ENCODE assay signal across 11 cellular contexts in the genomic region with DNA sequence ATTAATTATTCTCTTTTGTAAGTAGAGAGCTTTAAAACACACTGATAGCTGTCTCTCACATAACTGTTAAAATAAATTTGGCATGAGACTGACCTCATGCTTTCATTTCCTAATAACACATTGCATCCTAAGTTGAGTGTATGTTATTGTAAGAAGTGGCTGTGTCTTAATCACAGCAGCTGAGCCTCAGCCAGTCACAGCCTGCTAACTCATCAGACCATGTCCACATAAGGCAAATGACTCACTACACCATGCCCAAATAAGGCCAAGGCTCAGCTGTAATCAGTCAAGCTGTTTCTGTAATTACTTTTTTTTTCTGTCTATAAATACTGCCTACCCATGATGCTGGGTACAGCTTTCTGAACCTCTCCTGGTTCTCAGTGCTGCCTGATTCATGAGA.
DNase-seq lines count a peak whose midpoint lies in the region; ATAC-seq, FAIRE-seq and TF ChIP-seq lines count a peak whose summit lies in the region.
"Had no signal": no experiment of that assay in that cellular context is flagged by ENCODE, and none has a peak within 500 bp of the region (broad histone marks: within the 10 kb centered on the region; RNA-seq: fewer than 3 reads in every experiment).

No MANE protein-coding gene starts in this region.

- DNase-seq in EH (ENCODE audit: low read depth) (peak; percentile 35), HCEC 1CT (peak; percentile 93), MV-4-11 (lab: John Stamatoyannopoulos, UW) (peak; percentile 96), fibroblast of the aortic adventitia (ENCODE audit: low read depth) (peak; percentile 31), GM19238 (ENCODE audit: insufficient read length, low spot score) (no peak), GM12891 (ENCODE audit: insufficient read length, low spot score) (no peak), globus pallidus (ENCODE audit: low spot score) (no peak)
- DNase-seq: activated CD4-positive, alpha-beta T cell treated with anti-CD3 and anti-CD28 coated beads for 4 hours; CD8-positive, alpha-beta memory T cell; hippocampal formation had no signal

- no peak for TF ChIP-seq CTCF in fibroblast of the aortic adventitia (IDR thresholded peaks at IDR 0.05; ENCODE audit: insufficient read depth, low read length)

- no peak for FAIRE-seq in GM12891 (lab: Jason Lieb, UNC)

- no peak for ATAC-seq in GM21526 (IDR thresholded peaks at IDR 0.05; ENCODE audit: low FRiP score, unreplicated experiment)

- H3K4me3 ChIP-seq in fibroblast of the aortic adventitia (ENCODE audit: low read depth, low read length), result no peak overlapping the region

- no peak for TF ChIP-seq POLR2A in GM12891 (IDR thresholded peaks at IDR 0.05; ENCODE audit: low read depth, low read length)

TF ChIP-seq in GM12891, 5 proteins besides CTCF, POLR2A, EP300 and RAD21:
- TF ChIP-seq TAF1 (IDR thresholded peaks at IDR 0.05; ENCODE audit: low read depth, low read length), result no peak
- no peak for TF ChIP-seq POU2F2 (IDR thresholded peaks at IDR 0.05; ENCODE audit: low read depth, low read length)
- TF ChIP-seq PAX5 (IDR thresholded peaks at IDR 0.05; ENCODE audit: insufficient read depth, low read length, severe bottlenecking), result no peak
- TF ChIP-seq SPI1 (IDR thresholded peaks at IDR 0.05; ENCODE audit: low read depth, low read length), result no peak
- no peak for TF ChIP-seq POLR2AphosphoS5 (IDR thresholded peaks at IDR 0.05; ENCODE audit: low read depth, low read length)

Comparison
In these comparisons a context has a peak if more than half of its experiments do, and no peak if none do; other contexts are left out.
1. DNase-seq: peak in EH (single experiment), HCEC 1CT (single experiment), MV-4-11 (single experiment) and fibroblast of the aortic adventitia (single experiment); none in GM19238 (single experiment), GM12891 (single experiment) and globus pallidus (single experiment).